Comparison of ENCODE assay signal across 1 cellular context in the genomic region with DNA sequence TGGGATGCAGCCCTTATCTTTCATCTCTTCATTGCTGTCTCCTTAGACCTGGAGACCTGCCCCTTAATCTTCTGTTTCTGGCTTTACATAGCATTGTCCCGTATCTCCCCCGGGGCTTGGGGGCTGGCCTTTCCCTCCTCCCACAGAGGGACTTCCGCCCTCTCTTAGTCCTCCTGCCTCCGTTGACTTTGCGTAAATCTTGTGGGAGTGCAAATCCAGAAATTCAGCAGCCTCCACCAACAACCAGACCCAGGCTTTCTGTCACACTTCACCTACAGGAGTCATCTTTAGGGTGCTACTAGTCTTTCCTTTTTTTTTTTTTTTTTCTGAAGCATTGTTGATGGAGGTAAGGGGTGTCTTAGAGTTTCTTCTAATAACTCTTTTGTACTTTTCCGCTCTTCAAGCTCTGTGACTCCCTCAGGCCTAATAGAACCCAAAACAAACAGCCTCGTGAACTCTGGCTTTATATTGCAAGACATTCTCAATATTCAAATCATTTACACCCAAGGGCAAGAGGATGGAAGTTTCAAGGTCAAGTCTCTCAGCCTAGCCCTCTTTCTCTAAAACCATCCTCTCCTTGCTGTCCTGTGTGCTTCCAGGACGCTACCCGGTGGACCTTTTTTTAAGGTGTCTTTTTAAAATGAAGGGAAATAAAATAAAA.
TF ChIP-seq lines count a peak whose summit lies in the region.

No MANE protein-coding gene starts in this region.

TF ChIP-seq in K562, 482 proteins besides CTCF, POLR2A, EP300 and RAD21 (continued from another document and continues in another):
- TF ChIP-seq, protein P1, sequence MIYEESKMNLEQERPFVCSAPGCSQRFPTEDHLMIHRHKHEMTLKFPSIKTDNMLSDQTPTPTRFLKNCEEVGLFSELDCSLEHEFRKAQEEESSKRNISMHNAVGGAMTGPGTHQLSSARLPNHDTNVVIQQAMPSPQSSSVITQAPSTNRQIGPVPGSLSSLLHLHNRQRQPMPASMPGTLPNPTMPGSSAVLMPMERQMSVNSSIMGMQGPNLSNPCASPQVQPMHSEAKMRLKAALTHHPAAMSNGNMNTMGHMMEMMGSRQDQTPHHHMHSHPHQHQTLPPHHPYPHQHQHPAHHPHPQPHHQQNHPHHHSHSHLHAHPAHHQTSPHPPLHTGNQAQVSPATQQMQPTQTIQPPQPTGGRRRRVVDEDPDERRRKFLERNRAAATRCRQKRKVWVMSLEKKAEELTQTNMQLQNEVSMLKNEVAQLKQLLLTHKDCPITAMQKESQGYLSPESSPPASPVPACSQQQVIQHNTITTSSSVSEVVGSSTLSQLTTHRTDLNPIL (CRISPR knock-in tag; IDR thresholded peaks at IDR 0.05) = no peak
- TF ChIP-seq ZNF785 (CRISPR knock-in tag; IDR thresholded peaks at IDR 0.05) (no peak), NCOA4 (IDR thresholded peaks at IDR 0.05; ENCODE audit: partially characterized antibody) (no peak), SETDB1 (IDR thresholded peaks at IDR 0.05; ENCODE audit: low read length) (no peak), HOXB6 (CRISPR knock-in tag; IDR thresholded peaks at IDR 0.05; ENCODE audit: borderline replicate concordance) (no peak), HDGF (IDR thresholded peaks at IDR 0.05) (no peak), ZBTB7A (IDR thresholded peaks at IDR 0.05; ENCODE audit: borderline replicate concordance, control insufficient read depth, low read depth, low read length) (peak; percentile 89), ZNF224 (CRISPR knock-in tag; IDR thresholded peaks at IDR 0.05) (no peak), GATAD2A (IDR thresholded peaks at IDR 0.05) (0 out of 2 replicates have a peak, but pooled peaks have one; percentile 12), SMC3 (conservative IDR thresholded peaks at IDR 0.05; ENCODE audit: insufficient read depth, low read depth, low read length) (no peak), ZNF717 (CRISPR knock-in tag; IDR thresholded peaks at IDR 0.05) (no peak), CTBP1 (IDR thresholded peaks at IDR 0.05; ENCODE audit: borderline replicate concordance) (peak; percentile 82; the same call in 1 of the 2 replicates), SMARCB1 (IDR thresholded peaks at IDR 0.05; ENCODE audit: insufficient read length, low read depth) (no peak), TCF3 (CRISPR knock-in tag; IDR thresholded peaks at IDR 0.05) (peak; percentile 28; the same call in 1 of the 2 replicates), SRF (CRISPR knock-in tag; IDR thresholded peaks at IDR 0.05) (no peak; a peak in 1 of 4 replicates), HMG20B (CRISPR knock-in tag; IDR thresholded peaks at IDR 0.05) (no peak), YBX1 (IDR thresholded peaks at IDR 0.05) (no peak), BACH1 (tag; IDR thresholded peaks at IDR 0.05) (peak; percentile 31; the same call in 1 of the 2 replicates), TEAD2 (tag; IDR thresholded peaks at IDR 0.05) (no peak), GABPA (tag; conservative IDR thresholded peaks at IDR 0.05; ENCODE audit: low read depth) (peak; percentile 77), ZFX (CRISPR knock-in tag; IDR thresholded peaks at IDR 0.05) (no peak), KAT8 (IDR thresholded peaks at IDR 0.05; ENCODE audit: low read depth) (no peak), SMAD2 (IDR thresholded peaks at IDR 0.05; ENCODE audit: low read depth, low read length) (no peak), EWSR1 (IDR thresholded peaks at IDR 0.05; ENCODE audit: borderline replicate concordance, low read depth, partially characterized antibody) (no peak)
- TF ChIP-seq, protein P2, sequence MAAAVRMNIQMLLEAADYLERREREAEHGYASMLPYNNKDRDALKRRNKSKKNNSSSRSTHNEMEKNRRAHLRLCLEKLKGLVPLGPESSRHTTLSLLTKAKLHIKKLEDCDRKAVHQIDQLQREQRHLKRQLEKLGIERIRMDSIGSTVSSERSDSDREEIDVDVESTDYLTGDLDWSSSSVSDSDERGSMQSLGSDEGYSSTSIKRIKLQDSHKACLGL (CRISPR knock-in tag; IDR thresholded peaks at IDR 0.05; ENCODE audit: borderline replicate concordance, poor library complexity, severe bottlenecking) = no peak
- TF ChIP-seq, protein P3, sequence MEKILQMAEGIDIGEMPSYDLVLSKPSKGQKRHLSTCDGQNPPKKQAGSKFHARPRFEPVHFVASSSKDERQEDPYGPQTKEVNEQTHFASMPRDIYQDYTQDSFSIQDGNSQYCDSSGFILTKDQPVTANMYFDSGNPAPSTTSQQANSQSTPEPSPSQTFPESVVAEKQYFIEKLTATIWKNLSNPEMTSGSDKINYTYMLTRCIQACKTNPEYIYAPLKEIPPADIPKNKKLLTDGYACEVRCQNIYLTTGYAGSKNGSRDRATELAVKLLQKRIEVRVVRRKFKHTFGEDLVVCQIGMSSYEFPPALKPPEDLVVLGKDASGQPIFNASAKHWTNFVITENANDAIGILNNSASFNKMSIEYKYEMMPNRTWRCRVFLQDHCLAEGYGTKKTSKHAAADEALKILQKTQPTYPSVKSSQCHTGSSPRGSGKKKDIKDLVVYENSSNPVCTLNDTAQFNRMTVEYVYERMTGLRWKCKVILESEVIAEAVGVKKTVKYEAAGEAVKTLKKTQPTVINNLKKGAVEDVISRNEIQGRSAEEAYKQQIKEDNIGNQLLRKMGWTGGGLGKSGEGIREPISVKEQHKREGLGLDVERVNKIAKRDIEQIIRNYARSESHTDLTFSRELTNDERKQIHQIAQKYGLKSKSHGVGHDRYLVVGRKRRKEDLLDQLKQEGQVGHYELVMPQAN (IDR thresholded peaks at IDR 0.05; ENCODE audit: borderline replicate concordance) = no peak
- TF ChIP-seq, protein P4, sequence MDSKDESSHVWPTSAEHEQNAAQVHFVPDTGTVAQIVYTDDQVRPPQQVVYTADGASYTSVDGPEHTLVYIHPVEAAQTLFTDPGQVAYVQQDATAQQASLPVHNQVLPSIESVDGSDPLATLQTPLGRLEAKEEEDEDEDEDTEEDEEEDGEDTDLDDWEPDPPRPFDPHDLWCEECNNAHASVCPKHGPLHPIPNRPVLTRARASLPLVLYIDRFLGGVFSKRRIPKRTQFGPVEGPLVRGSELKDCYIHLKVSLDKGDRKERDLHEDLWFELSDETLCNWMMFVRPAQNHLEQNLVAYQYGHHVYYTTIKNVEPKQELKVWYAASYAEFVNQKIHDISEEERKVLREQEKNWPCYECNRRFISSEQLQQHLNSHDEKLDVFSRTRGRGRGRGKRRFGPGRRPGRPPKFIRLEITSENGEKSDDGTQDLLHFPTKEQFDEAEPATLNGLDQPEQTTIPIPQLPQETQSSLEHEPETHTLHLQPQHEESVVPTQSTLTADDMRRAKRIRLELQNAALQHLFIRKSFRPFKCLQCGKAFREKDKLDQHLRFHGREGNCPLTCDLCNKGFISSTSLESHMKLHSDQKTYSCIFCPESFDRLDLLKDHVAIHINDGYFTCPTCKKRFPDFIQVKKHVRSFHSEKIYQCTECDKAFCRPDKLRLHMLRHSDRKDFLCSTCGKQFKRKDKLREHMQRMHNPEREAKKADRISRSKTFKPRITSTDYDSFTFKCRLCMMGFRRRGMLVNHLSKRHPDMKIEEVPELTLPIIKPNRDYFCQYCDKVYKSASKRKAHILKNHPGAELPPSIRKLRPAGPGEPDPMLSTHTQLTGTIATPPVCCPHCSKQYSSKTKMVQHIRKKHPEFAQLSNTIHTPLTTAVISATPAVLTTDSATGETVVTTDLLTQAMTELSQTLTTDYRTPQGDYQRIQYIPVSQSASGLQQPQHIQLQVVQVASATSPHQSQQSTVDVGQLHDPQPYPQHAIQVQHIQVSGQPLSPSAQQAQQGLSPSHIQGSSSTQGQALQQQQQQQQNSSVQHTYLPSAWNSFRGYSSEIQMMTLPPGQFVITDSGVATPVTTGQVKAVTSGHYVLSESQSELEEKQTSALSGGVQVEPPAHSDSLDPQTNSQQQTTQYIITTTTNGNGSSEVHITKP (IDR thresholded peaks at IDR 0.05; ENCODE audit: partially characterized antibody) = no peak
- TF ChIP-seq, protein P5, sequence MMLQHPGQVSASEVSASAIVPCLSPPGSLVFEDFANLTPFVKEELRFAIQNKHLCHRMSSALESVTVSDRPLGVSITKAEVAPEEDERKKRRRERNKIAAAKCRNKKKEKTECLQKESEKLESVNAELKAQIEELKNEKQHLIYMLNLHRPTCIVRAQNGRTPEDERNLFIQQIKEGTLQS (IDR thresholded peaks at IDR 0.05) = no peak
- TF ChIP-seq, protein P5 (CRISPR knock-in tag; conservative IDR thresholded peaks at IDR 0.05) = no peak
- TF ChIP-seq, protein P6, sequence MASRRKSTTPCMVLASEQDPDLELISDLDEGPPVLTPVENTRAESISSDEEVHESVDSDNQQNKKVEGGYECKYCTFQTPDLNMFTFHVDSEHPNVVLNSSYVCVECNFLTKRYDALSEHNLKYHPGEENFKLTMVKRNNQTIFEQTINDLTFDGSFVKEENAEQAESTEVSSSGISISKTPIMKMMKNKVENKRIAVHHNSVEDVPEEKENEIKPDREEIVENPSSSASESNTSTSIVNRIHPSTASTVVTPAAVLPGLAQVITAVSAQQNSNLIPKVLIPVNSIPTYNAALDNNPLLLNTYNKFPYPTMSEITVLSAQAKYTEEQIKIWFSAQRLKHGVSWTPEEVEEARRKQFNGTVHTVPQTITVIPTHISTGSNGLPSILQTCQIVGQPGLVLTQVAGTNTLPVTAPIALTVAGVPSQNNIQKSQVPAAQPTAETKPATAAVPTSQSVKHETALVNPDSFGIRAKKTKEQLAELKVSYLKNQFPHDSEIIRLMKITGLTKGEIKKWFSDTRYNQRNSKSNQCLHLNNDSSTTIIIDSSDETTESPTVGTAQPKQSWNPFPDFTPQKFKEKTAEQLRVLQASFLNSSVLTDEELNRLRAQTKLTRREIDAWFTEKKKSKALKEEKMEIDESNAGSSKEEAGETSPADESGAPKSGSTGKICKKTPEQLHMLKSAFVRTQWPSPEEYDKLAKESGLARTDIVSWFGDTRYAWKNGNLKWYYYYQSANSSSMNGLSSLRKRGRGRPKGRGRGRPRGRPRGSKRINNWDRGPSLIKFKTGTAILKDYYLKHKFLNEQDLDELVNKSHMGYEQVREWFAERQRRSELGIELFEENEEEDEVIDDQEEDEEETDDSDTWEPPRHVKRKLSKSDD (conservative IDR thresholded peaks at IDR 0.05; ENCODE audit: low read length) = no peak
- TF ChIP-seq, protein P7, sequence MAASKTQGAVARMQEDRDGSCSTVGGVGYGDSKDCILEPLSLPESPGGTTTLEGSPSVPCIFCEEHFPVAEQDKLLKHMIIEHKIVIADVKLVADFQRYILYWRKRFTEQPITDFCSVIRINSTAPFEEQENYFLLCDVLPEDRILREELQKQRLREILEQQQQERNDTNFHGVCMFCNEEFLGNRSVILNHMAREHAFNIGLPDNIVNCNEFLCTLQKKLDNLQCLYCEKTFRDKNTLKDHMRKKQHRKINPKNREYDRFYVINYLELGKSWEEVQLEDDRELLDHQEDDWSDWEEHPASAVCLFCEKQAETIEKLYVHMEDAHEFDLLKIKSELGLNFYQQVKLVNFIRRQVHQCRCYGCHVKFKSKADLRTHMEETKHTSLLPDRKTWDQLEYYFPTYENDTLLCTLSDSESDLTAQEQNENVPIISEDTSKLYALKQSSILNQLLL (CRISPR knock-in tag; IDR thresholded peaks at IDR 0.05; ENCODE audit: borderline replicate concordance) = no peak
- TF ChIP-seq, protein P8, sequence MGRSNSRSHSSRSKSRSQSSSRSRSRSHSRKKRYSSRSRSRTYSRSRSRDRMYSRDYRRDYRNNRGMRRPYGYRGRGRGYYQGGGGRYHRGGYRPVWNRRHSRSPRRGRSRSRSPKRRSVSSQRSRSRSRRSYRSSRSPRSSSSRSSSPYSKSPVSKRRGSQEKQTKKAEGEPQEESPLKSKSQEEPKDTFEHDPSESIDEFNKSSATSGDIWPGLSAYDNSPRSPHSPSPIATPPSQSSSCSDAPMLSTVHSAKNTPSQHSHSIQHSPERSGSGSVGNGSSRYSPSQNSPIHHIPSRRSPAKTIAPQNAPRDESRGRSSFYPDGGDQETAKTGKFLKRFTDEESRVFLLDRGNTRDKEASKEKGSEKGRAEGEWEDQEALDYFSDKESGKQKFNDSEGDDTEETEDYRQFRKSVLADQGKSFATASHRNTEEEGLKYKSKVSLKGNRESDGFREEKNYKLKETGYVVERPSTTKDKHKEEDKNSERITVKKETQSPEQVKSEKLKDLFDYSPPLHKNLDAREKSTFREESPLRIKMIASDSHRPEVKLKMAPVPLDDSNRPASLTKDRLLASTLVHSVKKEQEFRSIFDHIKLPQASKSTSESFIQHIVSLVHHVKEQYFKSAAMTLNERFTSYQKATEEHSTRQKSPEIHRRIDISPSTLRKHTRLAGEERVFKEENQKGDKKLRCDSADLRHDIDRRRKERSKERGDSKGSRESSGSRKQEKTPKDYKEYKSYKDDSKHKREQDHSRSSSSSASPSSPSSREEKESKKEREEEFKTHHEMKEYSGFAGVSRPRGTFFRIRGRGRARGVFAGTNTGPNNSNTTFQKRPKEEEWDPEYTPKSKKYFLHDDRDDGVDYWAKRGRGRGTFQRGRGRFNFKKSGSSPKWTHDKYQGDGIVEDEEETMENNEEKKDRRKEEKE (IDR thresholded peaks at IDR 0.05; ENCODE audit: borderline replicate concordance in 1 of 2, control insufficient read depth in 1 of 2, low read depth in 2 of 2, low read length in 1 of 2) = peak in 1 of 2 experiments; percentile 40; a peak in 1 of 4 replicates
- TF ChIP-seq, protein P9, sequence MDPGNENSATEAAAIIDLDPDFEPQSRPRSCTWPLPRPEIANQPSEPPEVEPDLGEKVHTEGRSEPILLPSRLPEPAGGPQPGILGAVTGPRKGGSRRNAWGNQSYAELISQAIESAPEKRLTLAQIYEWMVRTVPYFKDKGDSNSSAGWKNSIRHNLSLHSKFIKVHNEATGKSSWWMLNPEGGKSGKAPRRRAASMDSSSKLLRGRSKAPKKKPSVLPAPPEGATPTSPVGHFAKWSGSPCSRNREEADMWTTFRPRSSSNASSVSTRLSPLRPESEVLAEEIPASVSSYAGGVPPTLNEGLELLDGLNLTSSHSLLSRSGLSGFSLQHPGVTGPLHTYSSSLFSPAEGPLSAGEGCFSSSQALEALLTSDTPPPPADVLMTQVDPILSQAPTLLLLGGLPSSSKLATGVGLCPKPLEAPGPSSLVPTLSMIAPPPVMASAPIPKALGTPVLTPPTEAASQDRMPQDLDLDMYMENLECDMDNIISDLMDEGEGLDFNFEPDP (CRISPR knock-in tag; IDR thresholded peaks at IDR 0.05) = no peak
- TF ChIP-seq, protein P10, sequence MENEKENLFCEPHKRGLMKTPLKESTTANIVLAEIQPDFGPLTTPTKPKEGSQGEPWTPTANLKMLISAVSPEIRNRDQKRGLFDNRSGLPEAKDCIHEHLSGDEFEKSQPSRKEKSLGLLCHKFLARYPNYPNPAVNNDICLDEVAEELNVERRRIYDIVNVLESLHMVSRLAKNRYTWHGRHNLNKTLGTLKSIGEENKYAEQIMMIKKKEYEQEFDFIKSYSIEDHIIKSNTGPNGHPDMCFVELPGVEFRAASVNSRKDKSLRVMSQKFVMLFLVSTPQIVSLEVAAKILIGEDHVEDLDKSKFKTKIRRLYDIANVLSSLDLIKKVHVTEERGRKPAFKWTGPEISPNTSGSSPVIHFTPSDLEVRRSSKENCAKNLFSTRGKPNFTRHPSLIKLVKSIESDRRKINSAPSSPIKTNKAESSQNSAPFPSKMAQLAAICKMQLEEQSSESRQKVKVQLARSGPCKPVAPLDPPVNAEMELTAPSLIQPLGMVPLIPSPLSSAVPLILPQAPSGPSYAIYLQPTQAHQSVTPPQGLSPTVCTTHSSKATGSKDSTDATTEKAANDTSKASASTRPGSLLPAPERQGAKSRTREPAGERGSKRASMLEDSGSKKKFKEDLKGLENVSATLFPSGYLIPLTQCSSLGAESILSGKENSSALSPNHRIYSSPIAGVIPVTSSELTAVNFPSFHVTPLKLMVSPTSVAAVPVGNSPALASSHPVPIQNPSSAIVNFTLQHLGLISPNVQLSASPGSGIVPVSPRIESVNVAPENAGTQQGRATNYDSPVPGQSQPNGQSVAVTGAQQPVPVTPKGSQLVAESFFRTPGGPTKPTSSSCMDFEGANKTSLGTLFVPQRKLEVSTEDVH (IDR thresholded peaks at IDR 0.05; ENCODE audit: low read depth, partially characterized antibody) = no peak
